In genomic region chr11:114072978-114073377, GRCh38 we compare ENCODE assay signal across 1 cellular context.
TF ChIP-seq lines count a peak whose summit lies in the region.

No MANE protein-coding gene starts in this region.

TF ChIP-seq in HepG2, 621 proteins besides CTCF, POLR2A, EP300 and RAD21 (continued from another document):
- TF ChIP-seq, protein P1, sequence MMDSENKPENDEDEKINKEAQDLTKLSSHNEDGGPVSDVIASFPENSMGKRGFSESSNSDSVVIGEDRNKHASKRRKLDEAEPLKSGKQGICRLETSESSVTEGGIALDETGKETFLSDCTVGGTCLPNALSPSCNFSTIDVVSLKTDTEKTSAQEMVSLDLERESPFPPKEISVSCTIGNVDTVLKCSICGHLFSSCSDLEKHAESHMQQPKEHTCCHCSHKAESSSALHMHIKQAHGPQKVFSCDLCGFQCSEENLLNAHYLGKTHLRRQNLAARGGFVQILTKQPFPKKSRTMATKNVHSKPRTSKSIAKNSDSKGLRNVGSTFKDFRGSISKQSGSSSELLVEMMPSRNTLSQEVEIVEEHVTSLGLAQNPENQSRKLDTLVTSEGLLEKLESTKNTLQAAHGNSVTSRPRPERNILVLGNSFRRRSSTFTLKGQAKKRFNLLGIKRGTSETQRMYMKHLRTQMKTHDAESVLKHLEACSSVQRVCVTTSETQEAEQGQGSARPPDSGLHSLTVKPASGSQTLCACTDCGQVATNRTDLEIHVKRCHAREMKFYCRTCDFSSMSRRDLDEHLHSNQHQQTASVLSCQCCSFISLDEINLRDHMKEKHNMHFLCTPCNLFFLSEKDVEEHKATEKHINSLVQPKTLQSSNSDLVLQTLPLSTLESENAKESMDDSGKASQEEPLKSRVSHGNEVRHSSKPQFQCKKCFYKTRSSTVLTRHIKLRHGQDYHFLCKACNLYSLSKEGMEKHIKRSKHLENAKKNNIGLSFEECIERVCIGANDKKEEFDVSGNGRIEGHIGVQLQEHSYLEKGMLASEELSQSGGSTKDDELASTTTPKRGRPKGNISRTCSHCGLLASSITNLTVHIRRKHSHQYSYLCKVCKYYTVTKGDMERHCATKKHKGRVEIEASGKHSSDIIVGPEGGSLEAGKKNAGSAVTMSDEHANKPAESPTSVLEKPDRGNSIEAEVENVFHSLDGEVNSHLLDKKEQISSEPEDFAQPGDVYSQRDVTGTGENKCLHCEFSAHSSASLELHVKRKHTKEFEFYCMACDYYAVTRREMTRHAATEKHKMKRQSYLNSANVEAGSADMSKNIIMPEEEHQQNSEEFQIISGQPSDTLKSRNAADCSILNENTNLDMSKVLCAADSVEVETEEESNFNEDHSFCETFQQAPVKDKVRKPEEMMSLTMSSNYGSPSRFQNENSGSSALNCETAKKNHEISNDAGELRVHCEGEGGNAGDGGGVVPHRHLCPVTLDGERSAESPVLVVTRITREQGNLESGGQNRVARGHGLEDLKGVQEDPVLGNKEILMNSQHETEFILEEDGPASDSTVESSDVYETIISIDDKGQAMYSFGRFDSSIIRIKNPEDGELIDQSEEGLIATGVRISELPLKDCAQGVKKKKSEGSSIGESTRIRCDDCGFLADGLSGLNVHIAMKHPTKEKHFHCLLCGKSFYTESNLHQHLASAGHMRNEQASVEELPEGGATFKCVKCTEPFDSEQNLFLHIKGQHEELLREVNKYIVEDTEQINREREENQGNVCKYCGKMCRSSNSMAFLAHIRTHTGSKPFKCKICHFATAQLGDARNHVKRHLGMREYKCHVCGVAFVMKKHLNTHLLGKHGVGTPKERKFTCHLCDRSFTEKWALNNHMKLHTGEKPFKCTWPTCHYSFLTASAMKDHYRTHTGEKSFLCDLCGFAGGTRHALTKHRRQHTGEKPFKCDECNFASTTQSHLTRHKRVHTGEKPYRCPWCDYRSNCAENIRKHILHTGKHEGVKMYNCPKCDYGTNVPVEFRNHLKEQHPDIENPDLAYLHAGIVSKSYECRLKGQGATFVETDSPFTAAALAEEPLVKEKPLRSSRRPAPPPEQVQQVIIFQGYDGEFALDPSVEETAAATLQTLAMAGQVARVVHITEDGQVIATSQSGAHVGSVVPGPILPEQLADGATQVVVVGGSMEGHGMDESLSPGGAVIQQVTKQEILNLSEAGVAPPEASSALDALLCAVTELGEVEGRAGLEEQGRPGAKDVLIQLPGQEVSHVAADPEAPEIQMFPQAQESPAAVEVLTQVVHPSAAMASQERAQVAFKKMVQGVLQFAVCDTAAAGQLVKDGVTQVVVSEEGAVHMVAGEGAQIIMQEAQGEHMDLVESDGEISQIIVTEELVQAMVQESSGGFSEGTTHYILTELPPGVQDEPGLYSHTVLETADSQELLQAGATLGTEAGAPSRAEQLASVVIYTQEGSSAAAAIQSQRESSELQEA (CRISPR knock-in tag; IDR thresholded peaks at IDR 0.05; ENCODE audit: not compliant biosample characterization), result no peak
